9 cellular contexts compared by ENCODE assay signal in genomic region chr10:79239275-79239779, GRCh38.
A peak's percentile ranks its signal among the peaks of the same experiment; 100 is the strongest.
DNase-seq lines count a peak whose midpoint lies in the region; ATAC-seq and TF ChIP-seq lines count a peak whose summit lies in the region.
"Had no signal": no experiment of that assay in that cellular context is flagged by ENCODE, and none has a peak within 500 bp of the region (broad histone marks: within the 10 kb centered on the region; RNA-seq: fewer than 3 reads in every experiment).

No MANE protein-coding gene starts in this region.

- peaks cover 0 to 20% (median 20%) of the 10 kb centered on the region in 5 donors for H3K36me3 ChIP-seq in subcutaneous abdominal adipose tissue (ENCODE audit: control insufficient read depth in 5 of 5, insufficient read depth in 5 of 5, low read length in 5 of 5)

- peak; percentile 88 for DNase-seq in M059J (ENCODE audit: low read depth)
- DNase-seq: stimulated activated CD4-positive, alpha-beta T cell treated with anti-CD3 and anti-CD28 coated beads, Interleukin-4, amount 100 ng/mL, for 4 hours had no signal

- no peak for TF ChIP-seq CTCF in brain (conservative IDR thresholded peaks at IDR 0.05)

- H3K27ac Mint-ChIP-seq in brain: peak overlapping the region; percentile 43 to 96 (median 88)

- no peak for ATAC-seq in GM19397 (IDR thresholded peaks at IDR 0.05; ENCODE audit: unreplicated experiment)
- no peak for ATAC-seq in GM21526 (IDR thresholded peaks at IDR 0.05; ENCODE audit: low FRiP score, unreplicated experiment)
- ATAC-seq in GM18517 (IDR thresholded peaks at IDR 0.05; ENCODE audit: unreplicated experiment): no peak

- H3K4me3 Mint-ChIP-seq in brain: peak overlapping the region in 4 of 5 experiments; percentile 30 to 62 (median 46)

- no peaks in the 10 kb centered on the region for H3K9me3 Mint-ChIP-seq in brain
- H3K9me3 Mint-ChIP-seq: central memory CD8-positive, alpha-beta T cell had no signal

- peak overlapping the region in 1 of 5 donors; percentile 12 for H3K9ac ChIP-seq in subcutaneous abdominal adipose tissue (ENCODE audit: low read length in 5 of 5)

- H3K4me1 ChIP-seq in subcutaneous abdominal adipose tissue (ENCODE audit: control insufficient read depth in 5 of 5, insufficient read depth in 5 of 5, low read length in 5 of 5): peaks cover 16 to 79% (median 70%) of the 10 kb centered on the region in 5 donors

- H3K27me3 ChIP-seq in layer of hippocampus (ENCODE audit: control insufficient read depth, insufficient read depth, low read length) (no peaks in the 10 kb centered on the region), subcutaneous abdominal adipose tissue (ENCODE audit: control insufficient read depth in 5 of 5, insufficient read depth in 4 of 5, low read length in 5 of 5) (no peaks in the 10 kb centered on the region)

- no peaks in the 10 kb centered on the region for H3K9me3 ChIP-seq in subcutaneous abdominal adipose tissue (ENCODE audit: control insufficient read depth in 5 of 5, low read length in 5 of 5)

- H3K27me3 Mint-ChIP-seq in brain: peaks cover 7% of the 10 kb centered on the region
- H3K27me3 Mint-ChIP-seq: central memory CD8-positive, alpha-beta T cell had no signal

- H3K4me1 Mint-ChIP-seq in brain: peaks cover 83% of the 10 kb centered on the region

- H3K36me3 Mint-ChIP-seq in brain: no peaks in the 10 kb centered on the region

- no peak overlapping the region for H3K4me3 ChIP-seq in subcutaneous abdominal adipose tissue (ENCODE audit: low read depth in 1 of 5, low read length in 5 of 5)

- peak overlapping the region; percentile 47 for H3K27ac ChIP-seq in layer of hippocampus (ENCODE audit: low read depth, low read length)
- H3K27ac ChIP-seq in subcutaneous abdominal adipose tissue (ENCODE audit: low read depth, low read length): peak overlapping the region; percentile 57
